In genomic region chr5:98768160-98769005, GRCh38 we compare ENCODE assay signal across 7 cellular contexts. TPM values are rescaled to one million over a fixed set of nuclear protein-coding genes. Genes with fewer than 3 reads are reported as not detected.
A peak's percentile ranks its signal among the peaks of the same experiment; 100 is the strongest.
DNase-seq lines count a peak whose midpoint lies in the region; ATAC-seq and TF ChIP-seq lines count a peak whose summit lies in the region.

No MANE protein-coding gene starts in this region.

- peak; percentile 95 for TF ChIP-seq CTCF in RWPE2 (IDR thresholded peaks at IDR 0.05; ENCODE audit: poor library complexity, severe bottlenecking)
- peak in 2 of 3 donors; percentile 67 to 68 for TF ChIP-seq CTCF in breast epithelium (IDR thresholded peaks at IDR 0.05)
- TF ChIP-seq CTCF in sigmoid colon (IDR thresholded peaks at IDR 0.05): peak; percentile 66 to 85 (median 81)

- H3K27ac ChIP-seq in RWPE2 (ENCODE audit: poor library complexity, severe bottlenecking) (peak overlapping the region; percentile 73), breast epithelium (peak overlapping the region; percentile 79 to 82), iPS-20b (ENCODE audit: low read length) (no peak overlapping the region), sigmoid colon (peak overlapping the region; percentile 79 to 97 (median 92))

- no peaks in the 10 kb centered on the region for H3K9me3 ChIP-seq in RWPE2 (ENCODE audit: severe bottlenecking)
- no peaks in the 10 kb centered on the region for H3K9me3 ChIP-seq in breast epithelium
- no peaks in the 10 kb centered on the region for H3K9me3 ChIP-seq in iPS-20b (ENCODE audit: insufficient read depth, low read depth, low read length)
- H3K9me3 ChIP-seq in sigmoid colon: no peaks in the 10 kb centered on the region

- 1% methylated on average over 41 of the region's 41 CpGs for WGBS in sigmoid colon, 2 donors

- ATAC-seq in GM21528 (IDR thresholded peaks at IDR 0.05; ENCODE audit: low FRiP score, unreplicated experiment): peak; percentile 49
- ATAC-seq in RWPE2 (ENCODE audit: low read depth): peak; percentile 34; the same call in 2 of the 3 replicates

- H3K36me3 ChIP-seq in RWPE2 (ENCODE audit: low read depth) (no peaks in the 10 kb centered on the region), breast epithelium (no peaks in the 10 kb centered on the region), iPS-20b (ENCODE audit: insufficient read depth, low read depth, low read length) (no peaks in the 10 kb centered on the region), sigmoid colon (no peaks in the 10 kb centered on the region)

- H3K27me3 ChIP-seq in RWPE2 (ENCODE audit: insufficient read depth, poor library complexity, severe bottlenecking) (no peaks in the 10 kb centered on the region), breast epithelium (no peaks in the 10 kb centered on the region), iPS-20b (ENCODE audit: insufficient read depth, low read length) (peaks cover 49% of the 10 kb centered on the region), sigmoid colon (no peaks in the 10 kb centered on the region)

- DNase-seq in GM03348 (ENCODE audit: low spot score) (peak; percentile 74), HuH-7 (ENCODE audit: low spot score) (peak; percentile 71), RWPE2 (ENCODE audit: low spot score) (no peak), breast epithelium (ENCODE audit: low spot score in 2 of 2) (no peak), sigmoid colon (no peak)

- H3K9ac ChIP-seq in iPS-20b (ENCODE audit: low read depth, low read length): peak overlapping the region; percentile 82; the same call in 1 of the 2 replicates

- TF ChIP-seq POLR2A in breast epithelium (IDR thresholded peaks at IDR 0.05): no peak
- TF ChIP-seq POLR2A in sigmoid colon (IDR thresholded peaks at IDR 0.05): no peak

- TF ChIP-seq EP300 in sigmoid colon (IDR thresholded peaks at IDR 0.05): no peak

- H3K4me3 ChIP-seq in RWPE2 (ENCODE audit: severe bottlenecking) (peak overlapping the region; percentile 65), breast epithelium (peak overlapping the region; percentile 55 to 89 (median 73)), iPS-20b (ENCODE audit: low read length) (peak overlapping the region; percentile 93), sigmoid colon (peak overlapping the region; percentile 54 to 63 (median 60))

- intact Hi-C loops in breast epithelium (cut with DNase I; ENCODE audit: low total_unique reads): no loop called here
- intact Hi-C loops in sigmoid colon (cut with DNase I): loop anchor here (10.0 kb wide), 1 partner anchor 314 kb away; no protein-coding TSS in a partner anchor

- H3K4me1 ChIP-seq in RWPE2 (ENCODE audit: insufficient read depth, poor library complexity, severe bottlenecking): peaks cover 13% of the 10 kb centered on the region
- H3K4me1 ChIP-seq in breast epithelium: peaks cover 0 to 9% of the 10 kb centered on the region in 2 donors
- peaks cover 20% of the 10 kb centered on the region; the same call in 1 of the 2 replicates for H3K4me1 ChIP-seq in iPS-20b (ENCODE audit: insufficient read depth, low read length)
- H3K4me1 ChIP-seq in sigmoid colon: peaks cover 0 to 32% (median 16%) of the 10 kb centered on the region in 4 donors

RNA-seq across cellular contexts. Expression of gene RGMB, which starts 5.1 kb away (rescaled TPM):
- total RNA-seq in breast epithelium: 10 to 100 TPM; 22.0 to 23.1 (median 22.1) TPM
- 10 to 100 TPM; 23.3 to 32.1 (median 25.0) TPM for total RNA-seq in sigmoid colon
- polyA plus RNA-seq in sigmoid colon: 10 to 100 TPM in 1 of 3 donors, 1 to 10 TPM in 2; 3.7 to 25.8 (median 6.0) TPM

Comparison
In these comparisons a context has a peak if more than half of its experiments do, and no peak if none do; other contexts are left out.
1. DNase-seq: peak in GM03348 (single experiment) and HuH-7 (single experiment); none in RWPE2 (single experiment), breast epithelium (0 of 2) and sigmoid colon (single experiment).
2. Peak in every context shown above with its lines, with median percentiles within 50 percentile points of each other: H3K4me3 ChIP-seq and CTCF ChIP-seq.